Comparison of ENCODE assay signal across 9 cellular contexts in genomic region chr4:16443504-16444088, GRCh38.
DNase-seq lines count a peak whose midpoint lies in the region; ATAC-seq and TF ChIP-seq lines count a peak whose summit lies in the region.
"Had no signal": no experiment of that assay in that cellular context is flagged by ENCODE, and none has a peak within 500 bp of the region (broad histone marks: within the 10 kb centered on the region; RNA-seq: fewer than 3 reads in every experiment).

No MANE protein-coding gene starts in this region.

- TF ChIP-seq CTCF in body of pancreas (IDR thresholded peaks at IDR 0.05): peak; percentile 28 to 68 (median 60)

- H3K4me1 ChIP-seq in body of pancreas: peaks cover 6% of the 10 kb centered on the region

- H3K27ac ChIP-seq in body of pancreas: no peak overlapping the region
- H3K27ac ChIP-seq: BLaER1 treated with 17β-estradiol and CSF1 and Interleukin-3, amounts not matched to agents 10 nM and 100 nM had no signal

- no peak for TF ChIP-seq POLR2A in body of pancreas (IDR thresholded peaks at IDR 0.05)

- intact Hi-C loops in body of pancreas (cut with DNase I): no loop called here

- no peak overlapping the region for H3K4me3 ChIP-seq in body of pancreas
- H3K4me3 ChIP-seq: BLaER1 treated with 17β-estradiol and CSF1 and Interleukin-3, amounts not matched to agents 10 nM and 100 nM had no signal

- peaks cover 0 to 2% (median 0%) of the 10 kb centered on the region in 3 donors for H3K9me3 ChIP-seq in body of pancreas

- no peaks in the 10 kb centered on the region for H3K27me3 ChIP-seq in body of pancreas
- H3K27me3 ChIP-seq: BLaER1 treated with 17β-estradiol and CSF1 and Interleukin-3, amounts not matched to agents 10 nM and 100 nM had no signal

- ATAC-seq in GM21528 (IDR thresholded peaks at IDR 0.05; ENCODE audit: low FRiP score, unreplicated experiment) (peak; percentile 82), body of pancreas (peak; percentile 55)

- WGBS in body of pancreas, 2 donors: 65 to 85% methylated on average over 2 of the region's 2 CpGs

- DNase-seq in NCI-H1417 (lab: John Stamatoyannopoulos, UW) (peak in 2 of 3 experiments; percentile 39 to 54), NCI-H1417 treated with DMSO at 0.1 percent for 48 hours (lab: John Stamatoyannopoulos, UW) (no peak), LoVo (ENCODE audit: low spot score) (peak; percentile 24), body of pancreas (peak in 2 of 4 donors; percentile 6 to 13), lung microvascular endothelial cell (ENCODE audit: low read depth in 2 of 2) (peak; percentile 66 to 81), NCI-H1048 (lab: John Stamatoyannopoulos, UW) (no peak), activated gamma-delta T cell treated with Interleukin-2 at 50 U/mL for 16 hours (no peak)

- no peaks in the 10 kb centered on the region for H3K36me3 ChIP-seq in body of pancreas (replicated peaks in 1 of 2; ENCODE audit: insufficient read depth in 1 of 2, low read depth in 2 of 2)
- H3K36me3 ChIP-seq: BLaER1 treated with 17β-estradiol and CSF1 and Interleukin-3, amounts not matched to agents 10 nM and 100 nM had no signal

Comparison
In these comparisons a context has a peak if more than half of its experiments do, and no peak if none do; other contexts are left out.
1. DNase-seq: peak in NCI-H1417 (2 of 3), LoVo (single experiment) and lung microvascular endothelial cell (2 of 2); none in NCI-H1417 treated with DMSO at 0.1 percent for 48 hours (single experiment), NCI-H1048 (single experiment) and activated gamma-delta T cell treated with Interleukin-2 at 50 U/mL for 16 hours (single experiment).